ENCODE assay signal across 1 cellular context in genomic region chr16:87678618-87679017, GRCh38.
TF ChIP-seq lines count a peak whose summit lies in the region.

No MANE protein-coding gene starts in this region.

TF ChIP-seq in WTC11, 78 proteins besides CTCF, POLR2A, EP300 and RAD21 (continued from another document):
- TF ChIP-seq ZNF281 (CRISPR knock-in tag; IDR thresholded peaks at IDR 0.05): peak; percentile 42; the same call in 1 of the 2 replicates
- 0 out of 2 replicates have a peak, but pooled peaks have one; percentile 48 for TF ChIP-seq PREB (CRISPR knock-in tag; IDR thresholded peaks at IDR 0.05; ENCODE audit: borderline replicate concordance)
- no peak for TF ChIP-seq STAT6 (CRISPR knock-in tag; conservative IDR thresholded peaks at IDR 0.05; ENCODE audit: low read depth)
- no peak for TF ChIP-seq ZBTB21 (CRISPR knock-in tag; IDR thresholded peaks at IDR 0.05; ENCODE audit: borderline replicate concordance)
- no peak for TF ChIP-seq FOXP4 (CRISPR knock-in tag; IDR thresholded peaks at IDR 0.05)
- TF ChIP-seq TEAD4 (CRISPR knock-in tag; IDR thresholded peaks at IDR 0.05): no peak
- TF ChIP-seq ZNF219 (CRISPR knock-in tag; IDR thresholded peaks at IDR 0.05; ENCODE audit: borderline replicate concordance): no peak
- peak; percentile 67; the same call in 1 of the 2 replicates for TF ChIP-seq TP53 (CRISPR knock-in tag; IDR thresholded peaks at IDR 0.05)
- TF ChIP-seq ZSCAN18 (CRISPR knock-in tag; IDR thresholded peaks at IDR 0.05): no peak
- no peak for TF ChIP-seq ELF4 (CRISPR knock-in tag; IDR thresholded peaks at IDR 0.05; ENCODE audit: low read depth)
- no peak for TF ChIP-seq ZBTB43 (CRISPR knock-in tag; IDR thresholded peaks at IDR 0.05)
- TF ChIP-seq JUN (CRISPR knock-in tag; IDR thresholded peaks at IDR 0.05): no peak
- no peak for TF ChIP-seq NR3C1 (CRISPR knock-in tag; conservative IDR thresholded peaks at IDR 0.05; ENCODE audit: low read depth)
- peak; percentile 52; the same call in 1 of the 2 replicates for TF ChIP-seq ETV6 (CRISPR knock-in tag; IDR thresholded peaks at IDR 0.05)
- TF ChIP-seq RORB (CRISPR knock-in tag; IDR thresholded peaks at IDR 0.05): no peak
- no peak for TF ChIP-seq ZNF512 (CRISPR knock-in tag; IDR thresholded peaks at IDR 0.05; ENCODE audit: borderline replicate concordance)
- TF ChIP-seq SP1 (CRISPR knock-in tag; conservative IDR thresholded peaks at IDR 0.05): no peak
- TF ChIP-seq GRHL2 (CRISPR knock-in tag; IDR thresholded peaks at IDR 0.05; ENCODE audit: insufficient replicate concordance, severe bottlenecking): no peak
- peak; percentile 64; the same call in 1 of the 2 replicates for TF ChIP-seq FOXK1 (CRISPR knock-in tag; IDR thresholded peaks at IDR 0.05)
- peak; percentile 95 for TF ChIP-seq MAX (CRISPR knock-in tag; IDR thresholded peaks at IDR 0.05)
- no peak for TF ChIP-seq ZNF317 (CRISPR knock-in tag; IDR thresholded peaks at IDR 0.05; ENCODE audit: borderline replicate concordance, low read depth)
- peak; percentile 88 for TF ChIP-seq SMAD3 (CRISPR knock-in tag; IDR thresholded peaks at IDR 0.05; ENCODE audit: borderline replicate concordance)
- no peak for TF ChIP-seq GABPB1 (CRISPR knock-in tag; IDR thresholded peaks at IDR 0.05)
- no peak for TF ChIP-seq ZNF532 (CRISPR knock-in tag; IDR thresholded peaks at IDR 0.05; ENCODE audit: borderline replicate concordance)
- no peak for TF ChIP-seq AR (CRISPR knock-in tag; IDR thresholded peaks at IDR 0.05)
